ENCODE assay signal across 18 cellular contexts in genomic region chr10:97943294-97943693, GRCh38.
DNase-seq lines count a peak whose midpoint lies in the region; ATAC-seq and TF ChIP-seq lines count a peak whose summit lies in the region.
"Had no signal": no experiment of that assay in that cellular context is flagged by ENCODE, and none has a peak within 500 bp of the region (broad histone marks: within the 10 kb centered on the region; RNA-seq: fewer than 3 reads in every experiment).

No MANE protein-coding gene starts in this region.

- H3K9me3 Mint-ChIP-seq in HFFc6 (no peaks in the 10 kb centered on the region; the same call in 1 of the 2 replicates), neural crest cell (peaks cover 5% of the 10 kb centered on the region)
- peaks cover 18% of the 10 kb centered on the region for H3K9me3 Mint-ChIP-seq in activated T-helper 1 cell treated with anti-CD3 and anti-CD28 coated beads, Interleukin-12 subunit alpha, Interleukin-12 subunit beta, Interleukin-2, Interleukin-4 antibody, amounts not matched to agents 30 ng/mL and 10 ng/mL and 1 ng/mL, durations not matched to agents 14 hours and 24 hours and 36 hours

- H4K20me1 ChIP-seq in PC-3 (ENCODE audit: low read length), result no peaks in the 10 kb centered on the region

- H3K27me3 Mint-ChIP-seq in HFFc6 (ENCODE audit: insufficient read depth) (peaks cover 12% of the 10 kb centered on the region), neural crest cell (ENCODE audit: low read depth) (peaks cover 47% of the 10 kb centered on the region)
- H3K27me3 Mint-ChIP-seq in activated T-helper 1 cell treated with anti-CD3 and anti-CD28 coated beads, Interleukin-12 subunit alpha, Interleukin-12 subunit beta, Interleukin-2, Interleukin-4 antibody, amounts not matched to agents 30 ng/mL and 10 ng/mL and 1 ng/mL, durations not matched to agents 14 hours and 24 hours and 36 hours (ENCODE audit: insufficient read depth), result peaks cover 8% of the 10 kb centered on the region

- no peak overlapping the region for H3K27ac Mint-ChIP-seq in HFFc6
- no peak overlapping the region for H3K27ac Mint-ChIP-seq in neural crest cell (ENCODE audit: unreplicated experiment)
- no peak overlapping the region for H3K27ac Mint-ChIP-seq in activated T-helper 1 cell treated with anti-CD3 and anti-CD28 coated beads, Interleukin-12 subunit alpha, Interleukin-12 subunit beta, Interleukin-2, Interleukin-4 antibody, amounts not matched to agents 30 ng/mL and 10 ng/mL and 1 ng/mL, durations not matched to agents 14 hours and 24 hours and 36 hours
- H3K27ac Mint-ChIP-seq: CD8-positive, alpha-beta T cell; T-helper 1 cell treated with Interleukin-12 subunit alpha and Interleukin-12 subunit beta and Interleukin-4 antibody, amounts not matched to agents 30 μg/mL and 1 μg/mL, for 36 hours had no signal

- no TSS peak for BruUV-seq in PC-3 (replicated peaks; lab: Mats Ljungman, UMichigan)

- no peak overlapping the region for H3K4me2 ChIP-seq in PC-3 (ENCODE audit: low read length)

- no peak overlapping the region for H2AFZ ChIP-seq in PC-3 (ENCODE audit: low read length)

- no peaks in the 10 kb centered on the region for H3K9me2 ChIP-seq in PC-3 (replicated peaks; ENCODE audit: low read length)

- intact Hi-C loops in PC-3 (cut with micrococcal nuclease), result no loop called here
- intact Hi-C loops in sciatic nerve (cut with DNase I), result no loop called here
- intact Hi-C loops in activated T-helper 1 cell treated with anti-CD3 and anti-CD28 coated beads, Interleukin-12 subunit alpha, Interleukin-12 subunit beta, Interleukin-2, Interleukin-4 antibody, amounts not matched to agents 30 ng/mL and 10 ng/mL and 1 ng/mL, durations not matched to agents 14 hours and 24 hours and 36 hours (cut with micrococcal nuclease), result no loop called here

- H3K4me3 ChIP-seq in PC-3 (ENCODE audit: low read length), result no peak overlapping the region
- no peak overlapping the region for H3K4me3 ChIP-seq in effector memory CD4-positive, alpha-beta T cell (ENCODE audit: insufficient read depth, low read depth, low read length, poor library complexity, severe bottlenecking)
- H3K4me3 ChIP-seq: MG63 had no signal

- no peaks in the 10 kb centered on the region for H3K9me3 ChIP-seq in PC-3 (ENCODE audit: low read length)
- no peaks in the 10 kb centered on the region for H3K9me3 ChIP-seq in effector memory CD4-positive, alpha-beta T cell (ENCODE audit: control insufficient read depth, low read length)
- H3K9me3 ChIP-seq: MG63 had no signal

- H3K4me3 Mint-ChIP-seq in HFFc6 (no peak overlapping the region), neural crest cell (no peak overlapping the region)
- no peak overlapping the region for H3K4me3 Mint-ChIP-seq in activated T-helper 1 cell treated with anti-CD3 and anti-CD28 coated beads, Interleukin-12 subunit alpha, Interleukin-12 subunit beta, Interleukin-2, Interleukin-4 antibody, amounts not matched to agents 30 ng/mL and 10 ng/mL and 1 ng/mL, durations not matched to agents 14 hours and 24 hours and 36 hours
- H3K4me3 Mint-ChIP-seq: CD8-positive, alpha-beta T cell; T-helper 1 cell treated with Interleukin-12 subunit alpha and Interleukin-12 subunit beta and Interleukin-4 antibody, amounts not matched to agents 30 μg/mL and 1 μg/mL, for 36 hours had no signal

- CTCF ChIA-PET in PC-3 (lab: Charles Lee), result no interaction called here

- DNase-seq in DMS53 (lab: John Stamatoyannopoulos, UW) (peak; percentile 42), DMS53 treated with DMSO at 0.1 percent for 48 hours (lab: John Stamatoyannopoulos, UW; ENCODE audit: unreplicated experiment) (no peak), HFFc6 (no peak), PC-3 (no peak), neural crest cell (ENCODE audit: low read depth, low spot score) (no peak), sciatic nerve (ENCODE audit: low spot score) (no peak)
- no peak for DNase-seq in activated T-helper 1 cell treated with anti-CD3 and anti-CD28 coated beads, Interleukin-12 subunit alpha, Interleukin-12 subunit beta, Interleukin-2, Interleukin-4 antibody, amounts not matched to agents 30 ng/mL and 10 ng/mL and 1 ng/mL, durations not matched to agents 14 hours and 24 hours and 36 hours (ENCODE audit: low spot score)
- DNase-seq in effector memory CD4-positive, alpha-beta T cell, result no peak
- DNase-seq: 8988T; CD8-positive, alpha-beta T cell; GOT3; MG63; NCI-H1105 treated with DMSO at 0.1 percent for 48 hours; NCI-H2029; NCI-H2171 treated with DMSO at 0.1 percent for 48 hours; NCI-H446 treated with DMSO at 0.1 percent for 48 hours; SHP77 had no signal

- no peak overlapping the region for H3K27ac ChIP-seq in PC-3 (ENCODE audit: low read length)
- no peak overlapping the region for H3K27ac ChIP-seq in effector memory CD4-positive, alpha-beta T cell (ENCODE audit: insufficient read depth, low read length, poor library complexity, severe bottlenecking)

- ATAC-seq in PC-3 (no peak), sciatic nerve (no peak)
- ATAC-seq: CD8-positive, alpha-beta T cell had no signal

- POLR2A ChIA-PET in PC-3 (lab: Charles Lee; ENCODE audit: unreplicated experiment), result no interaction called here

- no peaks in the 10 kb centered on the region for H3K36me3 ChIP-seq in PC-3 (ENCODE audit: low read depth, low read length)
- H3K36me3 ChIP-seq in effector memory CD4-positive, alpha-beta T cell (ENCODE audit: control insufficient read depth, insufficient read depth, low read length), result no peaks in the 10 kb centered on the region
- H3K36me3 ChIP-seq: MG63 had no signal

- peak; percentile 54 for TF ChIP-seq CTCF in HFFc6 (IDR thresholded peaks at IDR 0.05)
- peak; percentile 38; the same call in 1 of the 2 replicates for TF ChIP-seq CTCF in PC-3 (conservative IDR thresholded peaks at IDR 0.05; ENCODE audit: low read depth, low read length)
- TF ChIP-seq CTCF in neural crest cell (conservative IDR thresholded peaks at IDR 0.05), result peak; percentile 27

- H3K4me1 Mint-ChIP-seq in HFFc6 (ENCODE audit: low read depth) (no peaks in the 10 kb centered on the region), neural crest cell (no peaks in the 10 kb centered on the region)
- H3K4me1 Mint-ChIP-seq in activated T-helper 1 cell treated with anti-CD3 and anti-CD28 coated beads, Interleukin-12 subunit alpha, Interleukin-12 subunit beta, Interleukin-2, Interleukin-4 antibody, amounts not matched to agents 30 ng/mL and 10 ng/mL and 1 ng/mL, durations not matched to agents 14 hours and 24 hours and 36 hours (ENCODE audit: low read depth), result no peaks in the 10 kb centered on the region

- no peak overlapping the region for H3K9ac ChIP-seq in PC-3 (ENCODE audit: low read length)

- H3K4me1 ChIP-seq in PC-3 (ENCODE audit: insufficient read depth, low read length), result no peaks in the 10 kb centered on the region
- H3K4me1 ChIP-seq in effector memory CD4-positive, alpha-beta T cell (ENCODE audit: control insufficient read depth, insufficient read depth, low read length, poor library complexity, severe bottlenecking), result no peaks in the 10 kb centered on the region

- H3F3A ChIP-seq in PC-3 (ENCODE audit: low read length, unreplicated experiment), result no peaks in the 10 kb centered on the region

- H3K79me2 ChIP-seq in PC-3 (ENCODE audit: low read length), result no peaks in the 10 kb centered on the region

- H3K36me3 Mint-ChIP-seq in HFFc6 (ENCODE audit: low read depth), result no peaks in the 10 kb centered on the region
- no peaks in the 10 kb centered on the region for H3K36me3 Mint-ChIP-seq in neural crest cell (ENCODE audit: low read depth)
- no peaks in the 10 kb centered on the region for H3K36me3 Mint-ChIP-seq in activated T-helper 1 cell treated with anti-CD3 and anti-CD28 coated beads, Interleukin-12 subunit alpha, Interleukin-12 subunit beta, Interleukin-2, Interleukin-4 antibody, amounts not matched to agents 30 ng/mL and 10 ng/mL and 1 ng/mL, durations not matched to agents 14 hours and 24 hours and 36 hours (ENCODE audit: low read depth)
- H3K36me3 Mint-ChIP-seq: CD8-positive, alpha-beta T cell had no signal

- H3K27me3 ChIP-seq in PC-3 (ENCODE audit: low read length), result 0 out of 2 replicates have a peak, but pooled peaks cover 5% of the 10 kb centered on the region
- peaks cover 3% of the 10 kb centered on the region for H3K27me3 ChIP-seq in effector memory CD4-positive, alpha-beta T cell (replicated peaks; ENCODE audit: control insufficient read depth, insufficient read depth, low read length, poor library complexity, severe bottlenecking)
- H3K27me3 ChIP-seq: MG63 had no signal
